31 cellular contexts compared by ENCODE assay signal in the genomic region with DNA sequence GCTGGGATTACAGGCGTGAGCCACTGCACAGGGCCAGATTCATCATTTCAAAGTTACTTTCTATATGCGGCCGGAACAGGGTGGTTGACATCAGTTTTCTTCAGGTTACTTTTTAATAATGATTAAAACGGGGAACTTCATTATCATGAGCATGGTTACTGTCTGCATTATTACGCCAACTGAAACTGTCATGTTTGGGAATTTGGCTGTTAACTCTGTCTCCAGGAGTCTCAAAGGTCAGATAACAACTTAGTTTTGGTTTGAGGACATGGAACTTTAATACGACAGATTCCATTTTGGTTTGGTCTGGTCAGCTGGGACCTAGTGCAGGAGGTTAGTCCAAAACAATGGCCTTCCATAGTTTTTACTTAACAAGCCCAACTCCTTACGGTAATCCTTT. TPM values are rescaled to one million over a fixed set of nuclear protein-coding genes. Genes with fewer than 3 reads are reported as not detected.
"Had no signal": no experiment of that assay in that cellular context is flagged by ENCODE, and none has a peak within 500 bp of the region (broad histone marks: within the 10 kb centered on the region; RNA-seq: fewer than 3 reads in every experiment).

No MANE protein-coding gene starts in this region.

- H3K9me3 ChIP-seq: esophagus squamous epithelium, gastrocnemius medialis, heart right ventricle, left ventricle myocardium inferior, lower lobe of right lung, mucosa of descending colon had no signal

- DNase-seq: dermis blood vessel endothelial cell; dorsolateral prefrontal cortex; effector CD4-positive, alpha-beta T cell; effector memory CD8-positive, alpha-beta T cell; erythroblast; esophagus squamous epithelium; foreskin fibroblast; foreskin melanocyte; gastrocnemius medialis; glutamatergic neuron; head of caudate nucleus; heart right ventricle; hippocampal formation; left cardiac atrium; left ventricle myocardium inferior; lower lobe of right lung; mesenchymal stem cell; mucosa of descending colon; naive B cell had no signal

- ATAC-seq: effector memory CD8-positive, alpha-beta T cell; esophagus mucosa; gastrocnemius medialis; heart right ventricle; left cardiac atrium; lower lobe of right lung; mucosa of descending colon had no signal

- H3K27ac ChIP-seq: coronary artery, dorsolateral prefrontal cortex, epithelial cell of prostate, esophagus squamous epithelium, gastrocnemius medialis, heart right ventricle, left ventricle myocardium inferior, lower lobe of right lung had no signal

- H3K4me3 ChIP-seq: coronary artery, dorsolateral prefrontal cortex, esophagus squamous epithelium, gastrocnemius medialis, heart right ventricle, left ventricle myocardium inferior, lower lobe of right lung, mucosa of descending colon had no signal

- H3K27me3 ChIP-seq: dorsolateral prefrontal cortex, esophagus squamous epithelium, gastrocnemius medialis, heart right ventricle had no signal

- H3K4me1 ChIP-seq: esophagus squamous epithelium had no signal

- H3K36me3 ChIP-seq: esophagus squamous epithelium, gastrocnemius medialis, heart right ventricle, left ventricle myocardium inferior, lower lobe of right lung had no signal

RNA-seq across cellular contexts. Expression of gene CYP8B1, which starts 8.5 kb away (rescaled TPM):
- total RNA-seq: dermis blood vessel endothelial cell, endodermal cell, esophagus mucosa, esophagus squamous epithelium, glomerular endothelial cell, heart right ventricle, kidney epithelial cell, left cardiac atrium, left ventricle myocardium inferior, lower leg skin, lower lobe of right lung, lung microvascular endothelial cell, mesenteric fat pad, mesothelial cell of epicardium, mucosa of descending colon, myocyte had no signal
- polyA plus RNA-seq: heart right ventricle, keratinocyte had no signal
